Comparison of ENCODE assay signal across 15 cellular contexts in the genomic region with DNA sequence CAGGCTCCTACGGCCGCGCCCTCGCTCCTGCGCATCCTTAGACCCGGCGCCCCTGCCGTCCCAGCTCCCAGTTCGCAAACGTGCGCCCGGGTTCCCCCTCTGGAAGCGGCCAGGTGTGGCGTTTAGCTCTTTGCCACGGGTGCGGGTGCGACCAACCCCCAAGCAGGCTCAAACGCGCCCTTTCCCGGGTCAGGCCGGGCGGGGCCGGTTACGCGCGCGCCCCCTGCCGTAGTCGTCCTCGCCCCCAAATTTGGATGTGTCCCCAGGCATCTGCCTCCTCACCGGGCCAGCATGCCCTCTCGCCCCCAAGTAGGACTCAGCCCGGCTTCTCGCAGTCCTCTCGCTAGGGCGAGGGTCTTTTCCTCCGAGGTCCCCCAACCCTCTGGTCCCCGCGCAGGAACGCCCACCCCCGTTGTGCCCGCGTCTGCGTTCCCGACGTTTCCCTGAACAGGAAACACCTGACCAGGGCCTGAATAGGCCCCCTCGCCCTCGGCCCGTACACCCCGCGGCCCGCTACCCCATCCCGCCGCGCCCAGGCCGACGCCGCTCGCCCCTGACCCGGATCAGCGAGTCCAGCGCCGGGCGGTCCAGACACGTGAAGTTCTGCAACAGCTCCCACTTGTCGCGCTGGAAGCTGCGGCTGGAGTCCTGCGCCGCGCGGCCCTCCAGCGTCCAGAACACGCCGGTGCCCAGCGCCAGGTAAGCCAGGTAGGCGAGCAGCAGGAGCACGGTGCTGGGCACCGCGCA. TPM values are rescaled to one million over a fixed set of nuclear protein-coding genes. Genes with fewer than 3 reads are reported as not detected.
A peak's percentile ranks its signal among the peaks of the same experiment; 100 is the strongest.
DNase-seq lines count a peak whose midpoint lies in the region; ATAC-seq, FAIRE-seq and TF ChIP-seq lines count a peak whose summit lies in the region.
"Had no signal": no experiment of that assay in that cellular context is flagged by ENCODE, and none has a peak within 500 bp of the region (broad histone marks: within the 10 kb centered on the region; RNA-seq: fewer than 3 reads in every experiment).

No MANE protein-coding gene starts in this region.

- H4K8ac ChIP-seq in mesendoderm (ENCODE audit: low read depth, low read length), result no peak overlapping the region

- no peak overlapping the region for H4K5ac ChIP-seq in mesendoderm (ENCODE audit: low read length)

- no peak overlapping the region for H3K18ac ChIP-seq in mesendoderm (ENCODE audit: low read length)

- no peaks in the 10 kb centered on the region for H3K9me3 ChIP-seq in tibial nerve

- peak overlapping the region; percentile 85 for H3K56ac ChIP-seq in mesendoderm (ENCODE audit: low read length)

- FAIRE-seq in urothelium cell line (lab: Jason Lieb, UNC), result no peak
- FAIRE-seq: H54, TTC549 had no signal

- peaks cover 25% of the 10 kb centered on the region for H3K27me3 ChIP-seq in mesendoderm (ENCODE audit: insufficient read depth, low read length, poor library complexity)
- H3K27me3 ChIP-seq in tibial nerve, result peaks cover 0 to 47% of the 10 kb centered on the region in 2 donors

- H2AK5ac ChIP-seq in mesendoderm (ENCODE audit: low read length), result no peak overlapping the region

- H3K36me3 Mint-ChIP-seq in activated T-cell treated with anti-CD3 and anti-CD28 coated beads, Interleukin-2, amount 50 U/mL, for 4 hours (ENCODE audit: insufficient read depth), result no peaks in the 10 kb centered on the region
- H3K36me3 Mint-ChIP-seq: activated naive CD4-positive, alpha-beta T cell treated with anti-CD3 and anti-CD28 coated beads, Interleukin-2, amount 50 U/mL, for 72 hours had no signal

- peak overlapping the region; percentile 63 to 65 for H3K27ac ChIP-seq in coronary artery
- H3K27ac ChIP-seq in mesendoderm (ENCODE audit: low read depth, low read length), result no peak overlapping the region
- H3K27ac ChIP-seq in tibial nerve, result no peak overlapping the region

- no peak overlapping the region for H2BK15ac ChIP-seq in mesendoderm (replicated peaks; ENCODE audit: low read depth)

- H3K4me3 ChIP-seq in coronary artery, result peak overlapping the region; percentile 71
- peak overlapping the region; percentile 26 for H3K4me3 ChIP-seq in mesendoderm (ENCODE audit: low read length)
- peak overlapping the region in 3 of 4 donors; percentile 19 to 45 (median 20) for H3K4me3 ChIP-seq in tibial nerve

- H3K36me3 ChIP-seq in mesendoderm (ENCODE audit: control insufficient read depth, insufficient read depth, low read length), result no peaks in the 10 kb centered on the region
- H3K36me3 ChIP-seq in tibial nerve, result no peaks in the 10 kb centered on the region

- peak overlapping the region; percentile 79 for H3K4me2 ChIP-seq in mesendoderm (ENCODE audit: low read length)

- no peaks in the 10 kb centered on the region for H3K79me1 ChIP-seq in mesendoderm (ENCODE audit: low read length)

- H2BK120ac ChIP-seq in mesendoderm (ENCODE audit: low read depth, low read length), result no peak overlapping the region

- no peak for TF ChIP-seq EP300 in tibial nerve (IDR thresholded peaks at IDR 0.05)

- WGBS in mesendoderm (ENCODE audit: extremely low coverage, insufficient coverage, low lambda C conversion rate), result no CpG with 5 or more reads among the region's 80 CpGs
- WGBS in tibial nerve, 2 donors, result 3% methylated on average over 37 to 62 of the region's 80 CpGs

- peak overlapping the region; percentile 80 for H3K23ac ChIP-seq in mesendoderm (ENCODE audit: low read length)

- no peak overlapping the region for H2BK5ac ChIP-seq in mesendoderm (ENCODE audit: low read length)

- H3K9ac ChIP-seq in mesendoderm (ENCODE audit: low read length), result peak overlapping the region; percentile 63

- H3K27me3 Mint-ChIP-seq in activated T-cell treated with anti-CD3 and anti-CD28 coated beads, Interleukin-2, amount 50 U/mL, for 4 hours (ENCODE audit: low read depth), result peaks cover 58% of the 10 kb centered on the region

- TF ChIP-seq CTCF in coronary artery (IDR thresholded peaks at IDR 0.05) (no peak), tibial nerve (IDR thresholded peaks at IDR 0.05) (no peak)

- H3K4me1 ChIP-seq in mesendoderm (ENCODE audit: control insufficient read depth, low read depth, low read length) (no peaks in the 10 kb centered on the region), tibial nerve (peaks cover 0 to 17% (median 11%) of the 10 kb centered on the region in 4 donors)

- no peaks in the 10 kb centered on the region for H3K9me3 Mint-ChIP-seq in activated T-cell treated with anti-CD3 and anti-CD28 coated beads, Interleukin-2, amount 50 U/mL, for 4 hours
- H3K9me3 Mint-ChIP-seq: activated naive CD4-positive, alpha-beta T cell treated with anti-CD3 and anti-CD28 coated beads, Interleukin-2, amount 50 U/mL, for 72 hours had no signal

- no peak for DNase-seq in activated T-cell treated with anti-CD3 and anti-CD28 coated beads, Interleukin-2, amount 50 U/mL, for 4 hours
- no peak for DNase-seq in activated T-cell treated with anti-CD3 and anti-CD28 coated beads, Interleukin-2, amount 50 U/mL, for 1 hour
- DNase-seq in coronary artery (ENCODE audit: low spot score), result no peak
- DNase-seq in mesendoderm, result peak; percentile 23
- no peak for DNase-seq in tibial nerve (ENCODE audit: low spot score in 2 of 2)
- no peak for DNase-seq in NCI-H2081 (lab: John Stamatoyannopoulos, UW)
- no peak for DNase-seq in urothelium cell line (ENCODE audit: low spot score)
- no peak for DNase-seq in NCI-H187 treated with DMSO at 0.1 percent for 48 hours (lab: John Stamatoyannopoulos, UW)
- DNase-seq: AML-193, midbrain, NCI-H774 had no signal

- no peak for TF ChIP-seq POLR2A in tibial nerve (IDR thresholded peaks at IDR 0.05)

- no peak overlapping the region for H3K4me3 Mint-ChIP-seq in activated T-cell treated with anti-CD3 and anti-CD28 coated beads, Interleukin-2, amount 50 U/mL, for 4 hours

- H3K79me2 ChIP-seq in mesendoderm (ENCODE audit: control insufficient read depth, insufficient read depth, low read length), result no peaks in the 10 kb centered on the region

- H3K4me1 Mint-ChIP-seq in activated T-cell treated with anti-CD3 and anti-CD28 coated beads, Interleukin-2, amount 50 U/mL, for 4 hours (ENCODE audit: low read depth), result no peaks in the 10 kb centered on the region

- H3K4ac ChIP-seq in mesendoderm (ENCODE audit: low read depth, low read length), result no peak overlapping the region

- ATAC-seq in activated T-cell treated with anti-CD3 and anti-CD28 coated beads, Interleukin-2, amount 50 U/mL, for 4 hours, result peak; percentile 15 to 29
- ATAC-seq: esophagus mucosa had no signal

RNA-seq across cellular contexts. Expression of gene KCNK17, which starts 0.5 kb away (rescaled TPM):
- not detected for total RNA-seq in activated T-cell treated with anti-CD3 and anti-CD28 coated beads, Interleukin-2, amount 50 U/mL, for 4 hours
- 0.81 TPM for polyA plus RNA-seq in mesendoderm (2013, experiment 1 of 2)
- polyA plus RNA-seq in mesendoderm (2013, experiment 2 of 2), result 1.0 TPM
- total RNA-seq in tibial nerve, result 1 to 10 TPM in 2 of 4 donors, not detected in 2; 1.1 to 1.7 TPM
- total RNA-seq: activated naive CD4-positive, alpha-beta T cell treated with anti-CD3 and anti-CD28 coated beads, Interleukin-2, amount 50 U/mL, for 72 hours had no signal

RNA-seq across cellular contexts. Expression of gene KCNK16, which starts 8.8 kb away (rescaled TPM):
- not detected for total RNA-seq in activated T-cell treated with anti-CD3 and anti-CD28 coated beads, Interleukin-2, amount 50 U/mL, for 4 hours
- not detected for polyA plus RNA-seq in mesendoderm (2013, experiment 1 of 2)
- polyA plus RNA-seq in mesendoderm (2013, experiment 2 of 2), result not detected
- not detected for total RNA-seq in tibial nerve
- total RNA-seq: activated naive CD4-positive, alpha-beta T cell treated with anti-CD3 and anti-CD28 coated beads, Interleukin-2, amount 50 U/mL, for 72 hours; esophagus mucosa had no signal

Comparison
In these comparisons a context has a peak if more than half of its experiments do, and no peak if none do; other contexts are left out.
1. H3K27ac ChIP-seq: peak in coronary artery (2 of 2); none in mesendoderm (single experiment) and tibial nerve (0 of 4).
2. H3K4me3 ChIP-seq: peak in every context shown above with its lines; median percentile 71 in coronary artery; 26 in mesendoderm; 20 in tibial nerve.